ENCODE assay signal across 7 cellular contexts in genomic region chr21:17819114-17819877, GRCh38. TPM values are rescaled to one million over a fixed set of nuclear protein-coding genes. Genes with fewer than 3 reads are reported as not detected.
DNase-seq lines count a peak whose midpoint lies in the region; ATAC-seq and FAIRE-seq lines count a peak whose summit lies in the region.

Gene C21orf91, minus strand, starts transcription at chr21:17819356. Its CDS starts 1,038 bp downstream, at chr21:17818318.

- no peak for FAIRE-seq in GM18507 (lab: Jason Lieb, UNC)

- ATAC-seq in HG02943 (IDR thresholded peaks at IDR 0.05; ENCODE audit: low read depth, unreplicated experiment) (peak; percentile 91), sciatic nerve (peak; percentile 98)

- DNase-seq in GM18507 (ENCODE audit: extremely low spot score, insufficient read length, low read depth) (peak; percentile 73), NCI-H1930 (lab: John Stamatoyannopoulos, UW) (peak; percentile 37 to 64), T1000 (lab: John Stamatoyannopoulos, UW) (peak; percentile 64), astrocyte of the hippocampus (ENCODE audit: low read depth, low spot score) (peak; percentile 94), hypothalamus (lab: John Stamatoyannopoulos, UW) (peak; percentile 23 to 94 (median 84)), sciatic nerve (ENCODE audit: low spot score) (peak; percentile 91)

- intact Hi-C loops in sciatic nerve (cut with DNase I): no loop called here

RNA-seq across cellular contexts. Expression of gene C21orf91, which starts in this region (rescaled TPM):
- 24.4 TPM for total RNA-seq in sciatic nerve

Comparison
In these comparisons a context has a peak if more than half of its experiments do, and no peak if none do; other contexts are left out.
1. Peak in every context shown above with its lines: DNase-seq and ATAC-seq.